In genomic region chr17:66950325-66950724, GRCh38 we compare ENCODE assay signal across 2 cellular contexts.
TF ChIP-seq lines count a peak whose summit lies in the region.

No MANE protein-coding gene starts in this region.

TF ChIP-seq in A549, 52 proteins besides CTCF, POLR2A, EP300 and RAD21:
- no peak for TF ChIP-seq ESRRA (IDR thresholded peaks at IDR 0.05; ENCODE audit: borderline replicate concordance, low read length)
- no peak for TF ChIP-seq FOXS1 (CRISPR knock-in tag; IDR thresholded peaks at IDR 0.05)
- no peak for TF ChIP-seq NPAS2 (CRISPR knock-in tag; IDR thresholded peaks at IDR 0.05; ENCODE audit: borderline replicate concordance)
- TF ChIP-seq, protein P1, sequence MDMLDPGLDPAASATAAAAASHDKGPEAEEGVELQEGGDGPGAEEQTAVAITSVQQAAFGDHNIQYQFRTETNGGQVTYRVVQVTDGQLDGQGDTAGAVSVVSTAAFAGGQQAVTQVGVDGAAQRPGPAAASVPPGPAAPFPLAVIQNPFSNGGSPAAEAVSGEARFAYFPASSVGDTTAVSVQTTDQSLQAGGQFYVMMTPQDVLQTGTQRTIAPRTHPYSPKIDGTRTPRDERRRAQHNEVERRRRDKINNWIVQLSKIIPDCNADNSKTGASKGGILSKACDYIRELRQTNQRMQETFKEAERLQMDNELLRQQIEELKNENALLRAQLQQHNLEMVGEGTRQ (IDR thresholded peaks at IDR 0.05) = no peak
- TF ChIP-seq PBX3 (IDR thresholded peaks at IDR 0.05) = no peak
- no peak for TF ChIP-seq FOSL2 (IDR thresholded peaks at IDR 0.05)
- no peak for TF ChIP-seq FOSL2 (CRISPR knock-in tag; IDR thresholded peaks at IDR 0.05)
- TF ChIP-seq REST (IDR thresholded peaks at IDR 0.05) = no peak
- no peak for TF ChIP-seq NR3C1 (IDR thresholded peaks at IDR 0.05)
- TF ChIP-seq HEYL (CRISPR knock-in tag; IDR thresholded peaks at IDR 0.05) = no peak
- no peak for TF ChIP-seq MAFK (IDR thresholded peaks at IDR 0.05; ENCODE audit: partially characterized antibody)
- no peak for TF ChIP-seq CBX2 (IDR thresholded peaks at IDR 0.05; ENCODE audit: borderline replicate concordance, low read depth)
- no peak for TF ChIP-seq TFCP2L1 (CRISPR knock-in tag; IDR thresholded peaks at IDR 0.05)
- no peak for TF ChIP-seq NFE2L2 (conservative IDR thresholded peaks at IDR 0.05; ENCODE audit: low read length)
- no peak for TF ChIP-seq SMC3 (IDR thresholded peaks at IDR 0.05)
- TF ChIP-seq HOXB13 (CRISPR knock-in tag; IDR thresholded peaks at IDR 0.05; ENCODE audit: low read depth) = no peak
- TF ChIP-seq BCL3 (IDR thresholded peaks at IDR 0.05) = no peak

TF ChIP-seq in IMR-90, 13 proteins besides CTCF, POLR2A, EP300 and RAD21:
- TF ChIP-seq MXI1 (IDR thresholded peaks at IDR 0.05; ENCODE audit: borderline replicate concordance, low read depth, low read length) = no peak
- no peak for TF ChIP-seq RFX5 (IDR thresholded peaks at IDR 0.05; ENCODE audit: low read depth, low read length)
- TF ChIP-seq RCOR1 (IDR thresholded peaks at IDR 0.05; ENCODE audit: insufficient replicate concordance, low read length) = no peak
- TF ChIP-seq CHD1 (IDR thresholded peaks at IDR 0.05; ENCODE audit: low read depth, low read length) = no peak
- TF ChIP-seq FOS (IDR thresholded peaks at IDR 0.05; ENCODE audit: low read depth, low read length) = no peak
- no peak for TF ChIP-seq BHLHE40 (IDR thresholded peaks at IDR 0.05; ENCODE audit: low read depth, low read length)
- no peak for TF ChIP-seq MAZ (IDR thresholded peaks at IDR 0.05; ENCODE audit: borderline replicate concordance, low read depth, low read length)
- no peak for TF ChIP-seq SMC3 (IDR thresholded peaks at IDR 0.05; ENCODE audit: low read depth, low read length)
- no peak for TF ChIP-seq NFE2L2 (IDR thresholded peaks at IDR 0.05; ENCODE audit: low read depth, low read length)
